Comparison of ENCODE assay signal across 9 cellular contexts in genomic region chr11:47409440-47410403, GRCh38. TPM values are rescaled to one million over a fixed set of nuclear protein-coding genes. Genes with fewer than 3 reads are reported as not detected.
DNase-seq lines count a peak whose midpoint lies in the region; ATAC-seq lines count a peak whose summit lies in the region.
"Had no signal": no experiment of that assay in that cellular context is flagged by ENCODE, and none has a peak within 500 bp of the region (broad histone marks: within the 10 kb centered on the region; RNA-seq: fewer than 3 reads in every experiment).

No MANE protein-coding gene starts in this region.

- no peaks in the 10 kb centered on the region for H3K27me3 Mint-ChIP-seq in activated T-helper 17 cell treated with anti-CD3 and anti-CD28 coated beads, Interleukin-2, amount 50 U/mL, for 72 hours

- peak overlapping the region; percentile 92 for H3K4me3 Mint-ChIP-seq in activated T-helper 17 cell treated with anti-CD3 and anti-CD28 coated beads, Interleukin-2, amount 50 U/mL, for 72 hours

- DNase-seq in NCI-H2227 (lab: John Stamatoyannopoulos, UW; ENCODE audit: unreplicated experiment): peak; percentile 21
- no peak for DNase-seq in NCI-H2227 treated with DMSO at 0.1 percent for 48 hours (lab: John Stamatoyannopoulos, UW)

- H3K4me3 ChIP-seq in iPS-20b (ENCODE audit: low read length) (peak overlapping the region; percentile 96; the same call in 1 of the 2 replicates), stomach smooth muscle (ENCODE audit: low read length in 2 of 2) (peak overlapping the region; percentile 92 to 96)

- H3K9me3 ChIP-seq in iPS-20b (ENCODE audit: insufficient read depth, low read depth, low read length): no peaks in the 10 kb centered on the region
- no peaks in the 10 kb centered on the region for H3K9me3 ChIP-seq in stomach smooth muscle (ENCODE audit: control insufficient read depth in 2 of 2, low read length in 2 of 2)

- H3K4me1 ChIP-seq in iPS-20b (ENCODE audit: insufficient read depth, low read length) (peaks cover 16% of the 10 kb centered on the region; the same call in 1 of the 2 replicates), stomach smooth muscle (ENCODE audit: control insufficient read depth, insufficient read depth, low read length) (peaks cover 44% of the 10 kb centered on the region)

- H3K27ac ChIP-seq in iPS-20b (ENCODE audit: low read length): no peak overlapping the region
- H3K27ac ChIP-seq in stomach smooth muscle (ENCODE audit: low read length): peak overlapping the region; percentile 90

- ATAC-seq in activated T-helper 17 cell treated with anti-CD3 and anti-CD28 coated beads, Interleukin-2, amount 50 U/mL, for 72 hours (replicated peaks): no peak
- no peak for ATAC-seq in GM18873 (IDR thresholded peaks at IDR 0.05; ENCODE audit: low FRiP score, unreplicated experiment)
- ATAC-seq in GM21526 (IDR thresholded peaks at IDR 0.05; ENCODE audit: low FRiP score, unreplicated experiment): no peak
- no peak for ATAC-seq in GM21447 (IDR thresholded peaks at IDR 0.05; ENCODE audit: unreplicated experiment)

- H3K36me3 ChIP-seq in iPS-20b (ENCODE audit: insufficient read depth, low read depth, low read length) (peaks cover 7% of the 10 kb centered on the region), stomach smooth muscle (ENCODE audit: control insufficient read depth in 2 of 2, insufficient read depth in 2 of 2, low read length in 2 of 2) (peaks cover 9 to 20% of the 10 kb centered on the region in 2 donors)

- H3K27ac Mint-ChIP-seq in activated T-helper 17 cell treated with anti-CD3 and anti-CD28 coated beads, Interleukin-2, amount 50 U/mL, for 72 hours: peak overlapping the region; percentile 89

- H3K27me3 ChIP-seq in iPS-20b (ENCODE audit: insufficient read depth, low read length): no peaks in the 10 kb centered on the region
- no peaks in the 10 kb centered on the region for H3K27me3 ChIP-seq in stomach smooth muscle (ENCODE audit: control insufficient read depth in 1 of 2, insufficient read depth in 2 of 2, low read length in 2 of 2)

- peak overlapping the region; percentile 88; the same call in 1 of the 2 replicates for H3K9ac ChIP-seq in iPS-20b (ENCODE audit: low read depth, low read length)
- peak overlapping the region; percentile 92 to 99 for H3K9ac ChIP-seq in stomach smooth muscle (ENCODE audit: low read length in 2 of 2)

- peaks cover 13% of the 10 kb centered on the region for H3K36me3 Mint-ChIP-seq in activated T-helper 17 cell treated with anti-CD3 and anti-CD28 coated beads, Interleukin-2, amount 50 U/mL, for 72 hours (ENCODE audit: low read depth)

- no peaks in the 10 kb centered on the region for H3K9me3 Mint-ChIP-seq in activated T-helper 17 cell treated with anti-CD3 and anti-CD28 coated beads, Interleukin-2, amount 50 U/mL, for 72 hours

- peaks cover 11% of the 10 kb centered on the region for H3K4me1 Mint-ChIP-seq in activated T-helper 17 cell treated with anti-CD3 and anti-CD28 coated beads, Interleukin-2, amount 50 U/mL, for 72 hours

RNA-seq across cellular contexts. Expression of gene SLC39A13, which starts 1.3 kb away (rescaled TPM):
- 10 to 100 TPM; 16.1 to 17.5 TPM for total RNA-seq in activated T-helper 17 cell treated with anti-CD3 and anti-CD28 coated beads, Interleukin-2, amount 50 U/mL, for 72 hours

RNA-seq across cellular contexts. Expression of gene PSMC3, which starts 16.5 kb away (rescaled TPM):
- 100 to 1,000 TPM; 109 to 174 TPM for total RNA-seq in activated T-helper 17 cell treated with anti-CD3 and anti-CD28 coated beads, Interleukin-2, amount 50 U/mL, for 72 hours

RNA-seq across cellular contexts. Expression of gene SPI1, which starts 31.4 kb away (rescaled TPM):
- under 1 TPM in 1 of 2 donors, not detected in 1; 0.21 TPM for total RNA-seq in activated T-helper 17 cell treated with anti-CD3 and anti-CD28 coated beads, Interleukin-2, amount 50 U/mL, for 72 hours
- total RNA-seq: LHCN-M2 had no signal

RNA-seq across cellular contexts. Expression of gene RAPSN, which starts 39.2 kb away (rescaled TPM):
- 1 to 10 TPM; 1.1 to 1.7 TPM for total RNA-seq in activated T-helper 17 cell treated with anti-CD3 and anti-CD28 coated beads, Interleukin-2, amount 50 U/mL, for 72 hours

RNA-seq across cellular contexts. Expression of gene MYBPC3, which starts 57.2 kb away (rescaled TPM):
- not detected for total RNA-seq in activated T-helper 17 cell treated with anti-CD3 and anti-CD28 coated beads, Interleukin-2, amount 50 U/mL, for 72 hours
- total RNA-seq: LHCN-M2 had no signal
